ENCODE assay signal across 8 cellular contexts in the genomic region with DNA sequence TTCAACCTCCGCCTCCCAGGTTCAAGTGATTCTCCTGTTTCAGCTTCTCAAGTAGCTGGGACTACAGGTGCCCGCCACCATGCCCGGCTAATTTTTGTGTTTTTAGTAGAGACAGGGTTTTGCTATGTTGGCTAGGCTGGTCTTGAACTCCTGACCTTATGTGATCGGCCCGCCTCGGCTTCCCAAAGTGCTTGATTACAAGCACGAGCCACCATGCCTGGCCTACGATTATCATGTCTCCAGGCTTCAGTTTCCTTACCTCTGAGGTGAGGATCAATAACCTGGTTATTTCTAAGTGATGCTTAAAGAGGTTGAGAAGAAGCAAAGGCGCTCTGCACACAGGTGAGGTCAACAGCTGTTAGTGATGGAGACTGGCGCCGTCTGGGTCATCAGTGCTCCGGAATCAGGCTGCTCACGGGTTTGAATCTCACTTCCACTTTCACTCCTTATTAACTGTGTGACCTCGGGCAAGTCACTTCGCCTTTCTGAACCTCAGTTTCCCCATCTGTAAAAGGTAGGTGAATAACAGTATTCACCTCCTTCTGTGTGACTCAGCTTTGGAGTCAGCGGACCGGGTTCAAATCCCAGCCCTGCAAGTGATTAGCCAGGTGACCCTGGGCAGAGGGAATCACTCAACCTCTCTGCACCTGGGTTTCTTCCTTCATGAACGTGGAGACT. TPM values are rescaled to one million over a fixed set of nuclear protein-coding genes. Genes with fewer than 3 reads are reported as not detected.
DNase-seq lines count a peak whose midpoint lies in the region; ATAC-seq and TF ChIP-seq lines count a peak whose summit lies in the region.

No MANE protein-coding gene starts in this region.

- no peak for ATAC-seq in stimulated activated naive CD8-positive, alpha-beta T cell treated with anti-CD3 and anti-CD28 coated beads, Interleukin-15, Interleukin-2, amounts not matched to agents 100 U/mL and 50 U/mL, for 24 hours
- ATAC-seq in HG02938 (IDR thresholded peaks at IDR 0.05; ENCODE audit: unreplicated experiment) (no peak), esophagus mucosa (no peak)

- TF ChIP-seq CTCF in GM10266 (IDR thresholded peaks at IDR 0.05; ENCODE audit: control insufficient read depth, insufficient read depth, low read depth, missing control alignments) (no peak), HFF-Myc (IDR thresholded peaks at IDR 0.05; ENCODE audit: low read depth, low read length, missing control alignments) (no peak), WERI-Rb-1 (IDR thresholded peaks at IDR 0.05; ENCODE audit: low read depth, low read length) (no peak)

- H3K36me3 ChIP-seq in WERI-Rb-1 (peaks cover 2% of the 10 kb centered on the region; the same call in 1 of the 2 replicates), iPS-18a (ENCODE audit: control insufficient read depth, low read depth, low read length) (no peaks in the 10 kb centered on the region)

- H3K27ac ChIP-seq in WERI-Rb-1 (peak overlapping the region; percentile 84), iPS-18a (ENCODE audit: low read length) (no peak overlapping the region)

- H3K4me3 ChIP-seq in HFF-Myc (replicated peaks; ENCODE audit: low read depth, low read length) = peak overlapping the region; percentile 53
- peak overlapping the region; percentile 72 for H3K4me3 ChIP-seq in WERI-Rb-1 (ENCODE audit: low read depth, low read length)
- H3K4me3 ChIP-seq in iPS-18a (ENCODE audit: low read length) = peak overlapping the region; percentile 76

- H3K9ac ChIP-seq in iPS-18a (ENCODE audit: low read length) = peak overlapping the region; percentile 76

- DNase-seq in GM10266 (ENCODE audit: extremely low spot score) = peak; percentile 60
- DNase-seq in HFF-Myc (ENCODE audit: extremely low read depth, low read depth) = no peak
- no peak for DNase-seq in WERI-Rb-1
- DNase-seq in stimulated activated naive CD8-positive, alpha-beta T cell treated with anti-CD3 and anti-CD28 coated beads, Interleukin-15, Interleukin-2, amounts not matched to agents 100 U/mL and 50 U/mL, for 24 hours = peak; percentile 38
- DNase-seq in NCI-H1048 (lab: John Stamatoyannopoulos, UW) = no peak

- H3K4me1 ChIP-seq in iPS-18a (ENCODE audit: control insufficient read depth, low read depth, low read length) = peaks cover 5% of the 10 kb centered on the region

- H3K27me3 ChIP-seq in WERI-Rb-1 (ENCODE audit: insufficient read depth, low read depth, severe bottlenecking) = no peaks in the 10 kb centered on the region
- H3K27me3 ChIP-seq in iPS-18a (ENCODE audit: control insufficient read depth, insufficient read depth, low read length) = no peaks in the 10 kb centered on the region

- no peaks in the 10 kb centered on the region for H3K9me3 ChIP-seq in WERI-Rb-1 (ENCODE audit: severe bottlenecking)
- H3K9me3 ChIP-seq in iPS-18a (ENCODE audit: control insufficient read depth, low read depth, low read length) = no peaks in the 10 kb centered on the region

RNA-seq across cellular contexts. Expression of gene ABCC1, which starts 0.7 kb away (rescaled TPM):
- total RNA-seq in esophagus mucosa = 33.9 TPM

Comparison
In these comparisons a context has a peak if more than half of its experiments do, and no peak if none do; other contexts are left out.
1. DNase-seq: peak in GM10266 (single experiment) and stimulated activated naive CD8-positive, alpha-beta T cell treated with anti-CD3 and anti-CD28 coated beads, Interleukin-15, Interleukin-2, amounts not matched to agents 100 U/mL and 50 U/mL, for 24 hours (single experiment); none in HFF-Myc (single experiment), WERI-Rb-1 (single experiment) and NCI-H1048 (single experiment).
2. Peak in every context shown above with its lines, with median percentiles within 50 percentile points of each other: H3K4me3 ChIP-seq.